12 cellular contexts compared by ENCODE assay signal in the genomic region with DNA sequence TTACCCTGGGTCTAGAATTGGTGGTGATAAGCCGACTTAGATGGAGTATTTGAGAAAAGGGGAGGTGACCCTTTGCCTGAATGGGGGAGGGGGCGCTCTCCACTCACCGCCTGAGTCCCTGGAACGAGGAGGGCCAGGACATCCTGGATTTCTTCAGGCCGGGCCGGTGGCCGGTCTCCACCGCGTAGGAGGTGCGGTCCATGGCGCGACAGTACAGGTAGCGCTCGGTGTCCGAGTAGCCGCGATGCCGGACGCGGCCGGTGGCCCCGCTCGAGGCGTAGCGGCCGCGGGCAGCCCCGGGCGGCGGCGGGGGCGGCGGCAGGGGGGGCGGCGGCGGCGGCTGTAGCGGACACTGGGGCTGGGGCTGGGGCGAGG. TPM values are rescaled to one million over a fixed set of nuclear protein-coding genes. Genes with fewer than 3 reads are reported as not detected.
A peak's percentile ranks its signal among the peaks of the same experiment; 100 is the strongest.
DNase-seq lines count a peak whose midpoint lies in the region; ATAC-seq and TF ChIP-seq lines count a peak whose summit lies in the region.
"Had no signal": no experiment of that assay in that cellular context is flagged by ENCODE, and none has a peak within 500 bp of the region (broad histone marks: within the 10 kb centered on the region; RNA-seq: fewer than 3 reads in every experiment).

No MANE protein-coding gene starts in this region.

- no peaks in the 10 kb centered on the region for H3K9me3 Mint-ChIP-seq in nephron
- H3K9me3 Mint-ChIP-seq: activated naive CD8-positive, alpha-beta T cell treated with anti-CD3 and anti-CD28 coated beads for 36 hours had no signal

- 4% methylated on average over 38 of the region's 39 CpGs for WGBS in right cardiac atrium
- WGBS in heart right ventricle, 2 donors: 0 to 3% methylated on average over 24 to 34 of the region's 39 CpGs

- no peaks in the 10 kb centered on the region for H3K36me3 Mint-ChIP-seq in nephron (ENCODE audit: low read depth)
- H3K36me3 Mint-ChIP-seq: activated naive CD8-positive, alpha-beta T cell treated with anti-CD3 and anti-CD28 coated beads for 36 hours had no signal

- peak overlapping the region; percentile 31 to 67 (median 38) for H3K4me3 Mint-ChIP-seq in nephron
- H3K4me3 Mint-ChIP-seq: activated naive CD8-positive, alpha-beta T cell treated with anti-CD3 and anti-CD28 coated beads for 36 hours had no signal

- in situ Hi-C loops in KBM-7 (cut with MboI; ENCODE audit: low pct_unique_long_range_greater_than_20kb, low sequenced_read_pairs): no loop called here

- H3K36me3 ChIP-seq in heart right ventricle (no peaks in the 10 kb centered on the region), endocrine pancreas (ENCODE audit: control insufficient read depth, insufficient read depth, low read length) (no peaks in the 10 kb centered on the region), upper lobe of right lung (no peaks in the 10 kb centered on the region)
- H3K36me3 ChIP-seq: colonic mucosa had no signal

- TF ChIP-seq CTCF in heart right ventricle (IDR thresholded peaks at IDR 0.05) (no peak), nephron (IDR thresholded peaks at IDR 0.05; ENCODE audit: unreplicated experiment in 3 of 3) (no peak), upper lobe of right lung (IDR thresholded peaks at IDR 0.05) (no peak)

- peaks cover 84% of the 10 kb centered on the region for H3K27me3 Mint-ChIP-seq in nephron (ENCODE audit: low read depth)

- no peak overlapping the region for H3K27ac ChIP-seq in right cardiac atrium (ENCODE audit: low read length)
- no peak overlapping the region for H3K27ac ChIP-seq in heart right ventricle
- no peak overlapping the region for H3K27ac ChIP-seq in upper lobe of right lung
- H3K27ac ChIP-seq: colonic mucosa had no signal

- intact Hi-C loops in right cardiac atrium (cut with DNase I): no loop called here
- intact Hi-C loops in heart right ventricle (cut with DNase I): no loop called here
- intact Hi-C loops in upper lobe of right lung (cut with DNase I): no loop called here

- H3K9ac ChIP-seq in endocrine pancreas (ENCODE audit: control insufficient read depth, insufficient read depth, low read length): peak overlapping the region; percentile 100

- H3K4me1 Mint-ChIP-seq in nephron: peaks cover 17% of the 10 kb centered on the region

- H3K4me1 ChIP-seq in right cardiac atrium (ENCODE audit: control insufficient read depth, insufficient read depth, low read length): peaks cover 6% of the 10 kb centered on the region
- H3K4me1 ChIP-seq in heart right ventricle: peaks cover 0 to 9% (median 5%) of the 10 kb centered on the region in 9 donors
- H3K4me1 ChIP-seq in endocrine pancreas (ENCODE audit: control insufficient read depth, insufficient read depth, low read length): peaks cover 28% of the 10 kb centered on the region
- H3K4me1 ChIP-seq in upper lobe of right lung: peaks cover 3% of the 10 kb centered on the region
- H3K4me1 ChIP-seq: colonic mucosa had no signal

- H3K9me3 ChIP-seq in right cardiac atrium (ENCODE audit: control insufficient read depth, low read length) (no peaks in the 10 kb centered on the region), heart right ventricle (no peaks in the 10 kb centered on the region), endocrine pancreas (ENCODE audit: control insufficient read depth, low read length) (no peaks in the 10 kb centered on the region), upper lobe of right lung (no peaks in the 10 kb centered on the region)
- H3K9me3 ChIP-seq: colonic mucosa had no signal

- H3K27ac Mint-ChIP-seq in nephron: no peak overlapping the region
- H3K27ac Mint-ChIP-seq: activated naive CD8-positive, alpha-beta T cell treated with anti-CD3 and anti-CD28 coated beads for 36 hours had no signal

- DNase-seq in right cardiac atrium: peak in 2 of 3 donors; percentile 28 to 38
- DNase-seq in heart right ventricle: no peak
- DNase-seq in upper lobe of right lung: peak; percentile 38
- DNase-seq in H4 (ENCODE audit: low spot score): no peak
- no peak for DNase-seq in KBM-7
- DNase-seq in NCI-H2081 treated with DMSO at 0.1 percent for 48 hours (lab: John Stamatoyannopoulos, UW): no peak
- DNase-seq: activated CD8-positive, alpha-beta memory T cell treated with anti-CD3 and anti-CD28 coated beads, Interleukin-2, amount 50 U/mL, for 48 hours; colonic mucosa; MM.1S had no signal

- H3K4me3 ChIP-seq in right cardiac atrium (ENCODE audit: low read length) (peak overlapping the region; percentile 19), heart right ventricle (no peak overlapping the region), endocrine pancreas (ENCODE audit: control insufficient read depth, insufficient read depth, low read length) (peak overlapping the region; percentile 89), upper lobe of right lung (no peak overlapping the region)
- H3K4me3 ChIP-seq: colonic mucosa had no signal

- ATAC-seq in right cardiac atrium: no peak
- no peak for ATAC-seq in heart right ventricle
- ATAC-seq in upper lobe of right lung: no peak

- H3K27me3 ChIP-seq in right cardiac atrium (ENCODE audit: control insufficient read depth, insufficient read depth): peaks cover 6% of the 10 kb centered on the region
- H3K27me3 ChIP-seq in heart right ventricle: peaks cover 0 to 75% (median 49%) of the 10 kb centered on the region in 7 donors
- no peaks in the 10 kb centered on the region for H3K27me3 ChIP-seq in endocrine pancreas (ENCODE audit: control insufficient read depth, insufficient read depth, low read length)
- peaks cover 24% of the 10 kb centered on the region for H3K27me3 ChIP-seq in upper lobe of right lung

RNA-seq across cellular contexts. Expression of a gene that starts 0.5 kb away (rescaled TPM):
- total RNA-seq in right cardiac atrium (100 to 1,000 TPM in 1 of 4 donors, 10 to 100 TPM in 3; 36.6 to 104 (median 42.7) TPM), heart right ventricle (10 to 100 TPM; 23.6 to 83.2 (median 42.1) TPM), upper lobe of right lung (85.8 TPM)
- polyA plus RNA-seq in right cardiac atrium (13.2 TPM), heart right ventricle (10 to 100 TPM in 1 of 2 donors, 1 to 10 TPM in 1; 5.8 to 17.6 TPM)
- 24.4 and 34.2 TPM in 2 replicates for total RNA-seq in H4 (2014; rRNA removed; shearing (Covaris generic))

Comparison
In these comparisons a context has a peak if more than half of its experiments do, and no peak if none do; other contexts are left out.
1. DNase-seq: peak in right cardiac atrium (2 of 3) and upper lobe of right lung (single experiment); none in heart right ventricle (0 of 2), H4 (single experiment), KBM-7 (single experiment) and NCI-H2081 treated with DMSO at 0.1 percent for 48 hours (single experiment).
2. H3K4me3 ChIP-seq: peak in right cardiac atrium (single experiment) and endocrine pancreas (single experiment); none in heart right ventricle (0 of 10) and upper lobe of right lung (single experiment).